Comparison of ENCODE assay signal across 11 cellular contexts in the genomic region with DNA sequence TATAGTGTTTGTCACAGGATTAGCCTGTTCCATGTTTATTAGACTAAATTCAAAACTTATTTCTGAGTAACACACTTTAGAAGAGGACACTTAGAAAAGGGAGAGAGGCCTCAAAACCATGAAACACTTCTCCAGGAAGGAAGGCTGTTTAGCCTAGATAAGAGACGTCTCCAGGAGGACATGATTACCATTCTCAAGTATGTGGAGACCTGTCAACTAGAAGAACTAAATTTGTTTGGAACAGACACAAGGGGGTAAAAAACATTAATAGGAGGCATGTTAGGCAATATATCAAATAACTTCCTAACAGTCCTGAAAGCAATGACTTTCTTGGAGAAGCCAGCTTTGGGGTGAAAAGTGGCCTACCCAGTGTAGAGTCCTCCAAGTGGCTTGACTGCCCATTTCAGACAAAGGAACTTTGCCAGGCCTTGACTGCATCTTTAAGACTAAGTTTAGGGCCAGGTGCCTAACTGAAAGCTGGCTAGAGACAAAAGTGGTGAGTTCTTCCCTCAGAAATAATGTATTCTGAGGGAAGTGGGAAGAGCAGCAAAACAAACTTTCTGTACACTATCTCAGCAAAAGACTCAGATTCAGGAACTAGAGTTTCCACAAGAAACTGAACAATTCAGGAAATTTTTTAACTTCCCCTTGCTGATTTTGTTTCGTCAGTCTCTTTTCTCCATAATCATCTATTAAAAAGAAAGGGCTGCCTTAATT. TPM values are rescaled to one million over a fixed set of nuclear protein-coding genes. Genes with fewer than 3 reads are reported as not detected.
DNase-seq lines count a peak whose midpoint lies in the region; ATAC-seq and TF ChIP-seq lines count a peak whose summit lies in the region.
"Had no signal": no experiment of that assay in that cellular context is flagged by ENCODE, and none has a peak within 500 bp of the region (broad histone marks: within the 10 kb centered on the region; RNA-seq: fewer than 3 reads in every experiment).

No MANE protein-coding gene starts in this region.

- H3K4me3 Mint-ChIP-seq in CD4-positive, alpha-beta memory T cell, result peak overlapping the region in 4 of 8 donors; percentile 3 to 56 (median 22)
- H3K4me3 Mint-ChIP-seq in nephron, result peak overlapping the region in 1 of 3 experiments; percentile 7
- H3K4me3 Mint-ChIP-seq in T-helper 2 cell treated with Interferon-gamma antibody and Interleukin-4, amounts not matched to agents 5 μg/mL and 100 μg/mL, for 36 hours, result no peak overlapping the region

- no peak overlapping the region for H3K27ac ChIP-seq in CD4-positive, alpha-beta memory T cell (ENCODE audit: low read depth, low read length)
- H3K27ac ChIP-seq in effector memory CD4-positive, alpha-beta T cell (ENCODE audit: insufficient read depth, low read length, poor library complexity, severe bottlenecking), result peak overlapping the region; percentile 19

- ATAC-seq in HG03097 (IDR thresholded peaks at IDR 0.05; ENCODE audit: low FRiP score, unreplicated experiment) (no peak), HG02571 (IDR thresholded peaks at IDR 0.05; ENCODE audit: unreplicated experiment) (no peak), GM21381 (IDR thresholded peaks at IDR 0.05; ENCODE audit: unreplicated experiment) (no peak)

- H3K36me3 ChIP-seq in CD4-positive, alpha-beta memory T cell (ENCODE audit: insufficient read depth, low read length), result peaks cover 22% of the 10 kb centered on the region
- H3K36me3 ChIP-seq in effector memory CD4-positive, alpha-beta T cell (ENCODE audit: control insufficient read depth, insufficient read depth, low read length), result peaks cover 29% of the 10 kb centered on the region

- H3K4me1 ChIP-seq in CD4-positive, alpha-beta memory T cell (ENCODE audit: insufficient read depth, low read length), result peaks cover 55% of the 10 kb centered on the region
- peaks cover 15% of the 10 kb centered on the region for H3K4me1 ChIP-seq in effector memory CD4-positive, alpha-beta T cell (ENCODE audit: control insufficient read depth, insufficient read depth, low read length, poor library complexity, severe bottlenecking)

- peak overlapping the region; percentile 40 to 85 (median 66) for H3K27ac Mint-ChIP-seq in CD4-positive, alpha-beta memory T cell
- peak overlapping the region in 2 of 3 experiments; percentile 20 to 77 for H3K27ac Mint-ChIP-seq in nephron
- no peak overlapping the region for H3K27ac Mint-ChIP-seq in T-helper 2 cell treated with Interferon-gamma antibody and Interleukin-4, amounts not matched to agents 5 μg/mL and 100 μg/mL, for 36 hours

- H3K4me3 ChIP-seq in CD4-positive, alpha-beta memory T cell (ENCODE audit: low read length in 2 of 2), result no peak overlapping the region
- no peak overlapping the region for H3K4me3 ChIP-seq in effector memory CD4-positive, alpha-beta T cell (ENCODE audit: insufficient read depth, low read depth, low read length, poor library complexity, severe bottlenecking)

- no peak for TF ChIP-seq CTCF in nephron (IDR thresholded peaks at IDR 0.05; ENCODE audit: unreplicated experiment in 3 of 3)

- peaks cover 30 to 59% (median 49%) of the 10 kb centered on the region in 4 donors for H3K4me1 Mint-ChIP-seq in CD4-positive, alpha-beta memory T cell
- H3K4me1 Mint-ChIP-seq in nephron, result peaks cover 36% of the 10 kb centered on the region
- H3K4me1 Mint-ChIP-seq in T-helper 2 cell treated with Interferon-gamma antibody and Interleukin-4, amounts not matched to agents 5 μg/mL and 100 μg/mL, for 36 hours (ENCODE audit: low read depth), result peaks cover 38% of the 10 kb centered on the region

- no peaks in the 10 kb centered on the region for H3K27me3 Mint-ChIP-seq in CD4-positive, alpha-beta memory T cell
- H3K27me3 Mint-ChIP-seq in nephron (ENCODE audit: low read depth), result no peaks in the 10 kb centered on the region
- H3K27me3 Mint-ChIP-seq in T-helper 2 cell treated with Interferon-gamma antibody and Interleukin-4, amounts not matched to agents 5 μg/mL and 100 μg/mL, for 36 hours (ENCODE audit: low read depth), result no peaks in the 10 kb centered on the region

- POLR2A ChIA-PET in CD4-positive, alpha-beta memory T cell (lab: Charles Lee; ENCODE audit: partially characterized antibody), result interaction anchor here (0.6 to 1.1 kb wide), 2 partner anchors 8 to 14 kb away, joined by 3 to 4 read pairs; no protein-coding TSS in a partner anchor

- CTCF ChIA-PET in CD4-positive, alpha-beta memory T cell (lab: Charles Lee; ENCODE audit: partially characterized antibody), result interaction anchor here (1.6 to 8.2 kb wide), 3 partner anchors 9 to 13 kb away, joined by 3 to 57 read pairs (median 3); partner anchors contain the start of gene NCOA4

- H3K9me3 Mint-ChIP-seq in CD4-positive, alpha-beta memory T cell, result no peaks in the 10 kb centered on the region
- no peaks in the 10 kb centered on the region for H3K9me3 Mint-ChIP-seq in nephron
- no peaks in the 10 kb centered on the region for H3K9me3 Mint-ChIP-seq in T-helper 2 cell treated with Interferon-gamma antibody and Interleukin-4, amounts not matched to agents 5 μg/mL and 100 μg/mL, for 36 hours

- H3K9me3 ChIP-seq in CD4-positive, alpha-beta memory T cell (ENCODE audit: control insufficient read depth in 1 of 2, low read length in 2 of 2), result no peaks in the 10 kb centered on the region
- no peaks in the 10 kb centered on the region for H3K9me3 ChIP-seq in effector memory CD4-positive, alpha-beta T cell (ENCODE audit: control insufficient read depth, low read length)

- intact Hi-C loops in CD4-positive, alpha-beta memory T cell (cut with micrococcal nuclease), result no loop called here

- H3K36me3 Mint-ChIP-seq in CD4-positive, alpha-beta memory T cell, result peaks cover 18 to 37% of the 10 kb centered on the region in 2 donors
- H3K36me3 Mint-ChIP-seq in nephron (ENCODE audit: low read depth), result peaks cover 26% of the 10 kb centered on the region
- H3K36me3 Mint-ChIP-seq in T-helper 2 cell treated with Interferon-gamma antibody and Interleukin-4, amounts not matched to agents 5 μg/mL and 100 μg/mL, for 36 hours (ENCODE audit: low read depth), result peaks cover 30% of the 10 kb centered on the region

- no peaks in the 10 kb centered on the region for H3K27me3 ChIP-seq in CD4-positive, alpha-beta memory T cell (ENCODE audit: insufficient read depth, low read length)
- H3K27me3 ChIP-seq in effector memory CD4-positive, alpha-beta T cell (replicated peaks; ENCODE audit: control insufficient read depth, insufficient read depth, low read length, poor library complexity, severe bottlenecking), result no peaks in the 10 kb centered on the region

- DNase-seq in CD4-positive, alpha-beta memory T cell, result no peak
- peak; percentile 67 for DNase-seq in MV-4-11 (lab: John Stamatoyannopoulos, UW)
- no peak for DNase-seq in effector memory CD4-positive, alpha-beta T cell
- no peak for DNase-seq in T-helper 2 cell treated with Interferon-gamma antibody and Interleukin-4, amounts not matched to agents 5 μg/mL and 100 μg/mL, for 36 hours (ENCODE audit: low spot score)
- DNase-seq: NCI-H82 had no signal

RNA-seq across cellular contexts. Expression of gene NCOA4, which starts 11.8 kb away (rescaled TPM):
- 10 to 100 TPM; 71.1 to 71.9 TPM for total RNA-seq in CD4-positive, alpha-beta memory T cell
- polyA plus RNA-seq in CD4-positive, alpha-beta memory T cell, result 100 to 1,000 TPM; 165 to 246 TPM

RNA-seq across cellular contexts. Expression of gene MSMB, which starts 27.5 kb away (rescaled TPM):
- total RNA-seq in CD4-positive, alpha-beta memory T cell, result not detected
- polyA plus RNA-seq in CD4-positive, alpha-beta memory T cell, result not detected
- total RNA-seq: fibroblast of villous mesenchyme had no signal
- polyA plus RNA-seq: adipose tissue had no signal

RNA-seq across cellular contexts. Expression of gene TIMM23, which starts 46.3 kb away (rescaled TPM):
- 10 to 100 TPM; 25.0 to 25.5 TPM for total RNA-seq in CD4-positive, alpha-beta memory T cell
- polyA plus RNA-seq in CD4-positive, alpha-beta memory T cell, result 10 to 100 TPM; 62.8 to 66.6 TPM
